19 cellular contexts compared by ENCODE assay signal in genomic region chr2:200442471-200442870, GRCh38.
DNase-seq lines count a peak whose midpoint lies in the region; ATAC-seq and TF ChIP-seq lines count a peak whose summit lies in the region.
"Had no signal": no experiment of that assay in that cellular context is flagged by ENCODE, and none has a peak within 500 bp of the region (broad histone marks: within the 10 kb centered on the region; RNA-seq: fewer than 3 reads in every experiment).

No MANE protein-coding gene starts in this region.

- no peak overlapping the region for H2AFZ ChIP-seq in IMR-90 (replicated peaks; ENCODE audit: low read length, poor library complexity)

- peak overlapping the region; percentile 67 for H2BK5ac ChIP-seq in IMR-90 (ENCODE audit: low read depth, low read length, poor library complexity, severe bottlenecking)

- CTCF ChIA-PET in IMR-90 (lab: Yijun Ruan, JAX): no interaction called here

- H3K4me1 ChIP-seq in IMR-90 (ENCODE audit: control insufficient read depth, insufficient read depth, low read length) (peaks cover 26% of the 10 kb centered on the region), endodermal cell (ENCODE audit: control insufficient read depth, insufficient read depth, low read length) (no peaks in the 10 kb centered on the region)

- BruUV-seq in IMR-90 (replicated peaks; lab: Mats Ljungman, UMichigan): no TSS peak

- H3K18ac ChIP-seq in IMR-90 (ENCODE audit: low read depth, low read length): peak overlapping the region; percentile 20; the same call in 1 of the 2 replicates

- peaks cover 4% of the 10 kb centered on the region for H3K9me1 ChIP-seq in IMR-90 (ENCODE audit: insufficient read depth, low read length)

- no peaks in the 10 kb centered on the region; the same call in 1 of the 2 replicates for H4K20me1 ChIP-seq in IMR-90 (ENCODE audit: insufficient read depth, low read length)

- TF ChIP-seq CTCF in IMR-90 (conservative IDR thresholded peaks at IDR 0.05; ENCODE audit: low read depth, low read length) (no peak), choroid plexus epithelial cell (conservative IDR thresholded peaks at IDR 0.05; ENCODE audit: low read depth, low read length) (no peak), nephron (IDR thresholded peaks at IDR 0.05; ENCODE audit: unreplicated experiment in 3 of 3) (no peak), endodermal cell (conservative IDR thresholded peaks at IDR 0.05) (no peak)

- H3K9me3 ChIP-seq in IMR-90 (ENCODE audit: control insufficient read depth, insufficient read depth, low read length) (no peaks in the 10 kb centered on the region), endodermal cell (ENCODE audit: control insufficient read depth, low read length) (peaks cover under 1% of the 10 kb centered on the region)

- 80% methylated on average over 1 of the region's 1 CpG; no CpG with 5 or more reads in 1 of the 2 experiments for WGBS in IMR-90 (ENCODE audit: extremely low coverage in 2 of 2, insufficient read length in 1 of 2), 2 experiments
- WGBS in endodermal cell (ENCODE audit: insufficient coverage in 1 of 2, insufficient read length in 1 of 2), 2 experiments: 100% methylated on average over 1 of the region's 1 CpG; no CpG with 5 or more reads in 1 of the 2 experiments

- ATAC-seq in IMR-90 (ENCODE audit: low read depth) (peak; percentile 92), HG02678 (IDR thresholded peaks at IDR 0.05; ENCODE audit: unreplicated experiment) (no peak)
- no peak for ATAC-seq in naive thymus-derived CD8-positive, alpha-beta T cell
- ATAC-seq: left colon; naive thymus-derived CD4-positive, alpha-beta T cell; stimulated activated naive CD8-positive, alpha-beta T cell treated with anti-CD3 and anti-CD28 coated beads, Interleukin-15, Interleukin-2, amounts not matched to agents 100 U/mL and 50 U/mL, for 24 hours had no signal

- H3K9ac ChIP-seq in IMR-90 (ENCODE audit: low read depth, low read length): no peak overlapping the region
- no peak overlapping the region for H3K9ac ChIP-seq in endodermal cell (ENCODE audit: extremely low read depth, low read length, poor library complexity, severe bottlenecking)

- no peak for TF ChIP-seq RAD21 in IMR-90 (IDR thresholded peaks at IDR 0.05; ENCODE audit: low read length)

- H3K9me3 Mint-ChIP-seq in nephron (no peaks in the 10 kb centered on the region), endodermal cell (no peaks in the 10 kb centered on the region)
- H3K9me3 Mint-ChIP-seq in naive thymus-derived CD8-positive, alpha-beta T cell: peaks cover 0 to 2% (median 0%) of the 10 kb centered on the region in 9 donors
- H3K9me3 Mint-ChIP-seq: activated B cell treated with CpG ODN at 0.5 μM for 24 hours; activated naive CD8-positive, alpha-beta T cell treated with anti-CD3 and anti-CD28 coated beads, Interleukin-2, amount 10 ng/mL, durations not matched to agents 7 days and 5 days; H9; naive thymus-derived CD4-positive, alpha-beta T cell had no signal

- POLR2A ChIA-PET in IMR-90 (lab: Charles Lee; ENCODE audit: unreplicated experiment): no interaction called here
- POLR2A ChIA-PET in naive thymus-derived CD8-positive, alpha-beta T cell (lab: Charles Lee): no interaction called here

- H4K91ac ChIP-seq in IMR-90 (ENCODE audit: insufficient read depth, low read depth, low read length): no peak overlapping the region

- H3K4me1 Mint-ChIP-seq in nephron (peaks cover 63% of the 10 kb centered on the region), endodermal cell (no peaks in the 10 kb centered on the region)
- H3K4me1 Mint-ChIP-seq in naive thymus-derived CD8-positive, alpha-beta T cell: no peaks in the 10 kb centered on the region
- H3K4me1 Mint-ChIP-seq: activated B cell treated with CpG ODN at 0.5 μM for 24 hours; activated naive CD8-positive, alpha-beta T cell treated with anti-CD3 and anti-CD28 coated beads, Interleukin-2, amount 10 ng/mL, durations not matched to agents 7 days and 5 days; H9 had no signal

- H3K56ac ChIP-seq in IMR-90 (ENCODE audit: extremely low read depth, insufficient read depth, low read length): no peak overlapping the region

- peak overlapping the region; percentile 55; the same call in 1 of the 2 replicates for H4K5ac ChIP-seq in IMR-90 (ENCODE audit: low read depth, low read length)

- H3K27ac Mint-ChIP-seq in nephron: peak overlapping the region in 2 of 3 experiments; percentile 41 to 76
- no peak overlapping the region for H3K27ac Mint-ChIP-seq in naive thymus-derived CD8-positive, alpha-beta T cell
- no peak overlapping the region for H3K27ac Mint-ChIP-seq in endodermal cell
- H3K27ac Mint-ChIP-seq: activated B cell treated with CpG ODN at 0.5 μM for 24 hours; activated naive CD8-positive, alpha-beta T cell treated with anti-CD3 and anti-CD28 coated beads, Interleukin-2, amount 10 ng/mL, durations not matched to agents 7 days and 5 days; H9; naive thymus-derived CD4-positive, alpha-beta T cell had no signal

- peak; percentile 64 for DNase-seq in AG20443 (ENCODE audit: low spot score)
- DNase-seq in IMR-90: peak; percentile 86
- DNase-seq in choroid plexus epithelial cell (ENCODE audit: low read depth): peak; percentile 84
- no peak for DNase-seq in naive thymus-derived CD8-positive, alpha-beta T cell
- DNase-seq in endodermal cell: no peak
- no peak for DNase-seq in NCI-H1092 treated with DMSO at 0.1 percent for 48 hours (lab: John Stamatoyannopoulos, UW)
- DNase-seq: activated B cell treated with CpG ODN at 0.5 μM for 24 hours; activated CD8-positive, alpha-beta memory T cell treated with anti-CD3 and anti-CD28 coated beads, Interleukin-2, amount 50 U/mL, for 4 hours; activated naive CD8-positive, alpha-beta T cell treated with anti-CD3 and anti-CD28 coated beads, Interleukin-2, amount 10 ng/mL, durations not matched to agents 7 days and 5 days; dermis blood vessel endothelial cell; H9; left colon; naive thymus-derived CD4-positive, alpha-beta T cell; NCI-H2107; retina; stimulated activated naive CD8-positive, alpha-beta T cell treated with anti-CD3 and anti-CD28 coated beads, Interleukin-15, Interleukin-2, amounts not matched to agents 100 U/mL and 50 U/mL, for 24 hours had no signal

- H3K27me3 ChIP-seq in IMR-90 (ENCODE audit: control insufficient read depth, insufficient read depth, low read length) (no peaks in the 10 kb centered on the region), endodermal cell (ENCODE audit: control insufficient read depth, insufficient read depth, low read length, poor library complexity, severe bottlenecking) (no peaks in the 10 kb centered on the region)

- in situ Hi-C loops in IMR-90 (cut with MboI; ENCODE audit: low sequenced_read_pairs): no loop called here

- peak overlapping the region; percentile 18; the same call in 1 of the 2 replicates for H2BK120ac ChIP-seq in IMR-90 (ENCODE audit: low read depth, low read length)

- H3K4ac ChIP-seq in IMR-90 (ENCODE audit: low read depth, low read length): peak overlapping the region; percentile 8; the same call in 1 of the 2 replicates

- H2AK5ac ChIP-seq in IMR-90 (ENCODE audit: low read depth, low read length): peak overlapping the region; percentile 39; the same call in 1 of the 2 replicates

- dilution Hi-C loops in IMR-90 (cut with HindIII; ENCODE audit: low sequenced_read_pairs, unreplicated experiment): no loop called here

- H2BK20ac ChIP-seq in IMR-90 (ENCODE audit: low read depth, low read length): peak overlapping the region; percentile 30; the same call in 1 of the 2 replicates

- TF ChIP-seq POLR2A in IMR-90 (IDR thresholded peaks at IDR 0.05; ENCODE audit: low read depth, low read length): no peak

- H4K8ac ChIP-seq in IMR-90 (ENCODE audit: low read depth in 2 of 2, low read length in 2 of 2): 0 out of 4 replicates have a peak overlapping the region, but pooled peaks of 1 of the 2 experiments have one; percentile 14

- peaks cover 82% of the 10 kb centered on the region for H3K36me3 Mint-ChIP-seq in nephron (ENCODE audit: low read depth)
- H3K36me3 Mint-ChIP-seq in naive thymus-derived CD8-positive, alpha-beta T cell: no peaks in the 10 kb centered on the region
- H3K36me3 Mint-ChIP-seq in endodermal cell (ENCODE audit: low read depth): peaks cover 63% of the 10 kb centered on the region

- H3K4me3 Mint-ChIP-seq in nephron: no peak overlapping the region
- no peak overlapping the region for H3K4me3 Mint-ChIP-seq in naive thymus-derived CD8-positive, alpha-beta T cell
- no peak overlapping the region for H3K4me3 Mint-ChIP-seq in endodermal cell
- H3K4me3 Mint-ChIP-seq: activated B cell treated with CpG ODN at 0.5 μM for 24 hours; activated naive CD8-positive, alpha-beta T cell treated with anti-CD3 and anti-CD28 coated beads, Interleukin-2, amount 10 ng/mL, durations not matched to agents 7 days and 5 days; H9; naive thymus-derived CD4-positive, alpha-beta T cell had no signal

- H3K27me3 Mint-ChIP-seq in nephron (ENCODE audit: low read depth): no peaks in the 10 kb centered on the region
- no peaks in the 10 kb centered on the region for H3K27me3 Mint-ChIP-seq in naive thymus-derived CD8-positive, alpha-beta T cell
- no peaks in the 10 kb centered on the region for H3K27me3 Mint-ChIP-seq in endodermal cell (ENCODE audit: insufficient read depth)
- H3K27me3 Mint-ChIP-seq: activated naive CD8-positive, alpha-beta T cell treated with anti-CD3 and anti-CD28 coated beads, Interleukin-2, amount 10 ng/mL, durations not matched to agents 7 days and 5 days; naive thymus-derived CD4-positive, alpha-beta T cell had no signal

- H2BK15ac ChIP-seq in IMR-90 (ENCODE audit: low read depth, low read length): no peak overlapping the region

- peak overlapping the region; percentile 27 for H3K4me2 ChIP-seq in IMR-90 (ENCODE audit: low read depth, low read length)

- H3K27ac ChIP-seq in IMR-90 (ENCODE audit: insufficient read depth, low read length) (peak overlapping the region; percentile 79; the same call in 1 of the 2 replicates), endodermal cell (ENCODE audit: low read depth, low read length) (no peak overlapping the region)
- H3K27ac ChIP-seq: HL-60 had no signal

- no peak overlapping the region for H3K23ac ChIP-seq in IMR-90 (ENCODE audit: low read depth, low read length)

- H3K14ac ChIP-seq in IMR-90 (replicated peaks; ENCODE audit: low read depth, low read length): no peak overlapping the region

- intact Hi-C loops in IMR-90 (cut with micrococcal nuclease): loop anchor here (1.0 kb wide), 1 partner anchor 8 kb away; no protein-coding TSS in a partner anchor

- H3K36me3 ChIP-seq in IMR-90 (ENCODE audit: control insufficient read depth, insufficient read depth, low read length) (peaks cover 31% of the 10 kb centered on the region), endodermal cell (ENCODE audit: control insufficient read depth, insufficient read depth, low read length) (peaks cover 66% of the 10 kb centered on the region)

- peak overlapping the region; percentile 63 for H2AK9ac ChIP-seq in IMR-90 (replicated peaks; ENCODE audit: low read depth, low read length, poor library complexity)

- peaks cover 22 to 76% of the 10 kb centered on the region in 2 experiments for H3K79me1 ChIP-seq in IMR-90 (ENCODE audit: low read depth in 1 of 2, low read length in 2 of 2)

- H3K4me3 ChIP-seq in IMR-90 (ENCODE audit: insufficient read depth, low read depth, low read length) (no peak overlapping the region), choroid plexus epithelial cell (ENCODE audit: low read depth, low read length) (no peak overlapping the region), endodermal cell (ENCODE audit: low read length) (no peak overlapping the region)

TF ChIP-seq in IMR-90, 13 proteins besides CTCF, POLR2A, EP300 and RAD21 (continues in another document):
- peak; percentile 81 for TF ChIP-seq CEBPB (IDR thresholded peaks at IDR 0.05; ENCODE audit: low read depth, low read length)

Comparison
In these comparisons a context has a peak if more than half of its experiments do, and no peak if none do; other contexts are left out.
1. DNase-seq: peak in AG20443 (single experiment), IMR-90 (single experiment) and choroid plexus epithelial cell (single experiment); none in naive thymus-derived CD8-positive, alpha-beta T cell (0 of 10), endodermal cell (single experiment) and NCI-H1092 treated with DMSO at 0.1 percent for 48 hours (single experiment).
2. H3K27ac Mint-ChIP-seq: peak in nephron (2 of 3); none in naive thymus-derived CD8-positive, alpha-beta T cell (0 of 10) and endodermal cell (single experiment).